ENCODE assay signal across 1 cellular context in the genomic region with DNA sequence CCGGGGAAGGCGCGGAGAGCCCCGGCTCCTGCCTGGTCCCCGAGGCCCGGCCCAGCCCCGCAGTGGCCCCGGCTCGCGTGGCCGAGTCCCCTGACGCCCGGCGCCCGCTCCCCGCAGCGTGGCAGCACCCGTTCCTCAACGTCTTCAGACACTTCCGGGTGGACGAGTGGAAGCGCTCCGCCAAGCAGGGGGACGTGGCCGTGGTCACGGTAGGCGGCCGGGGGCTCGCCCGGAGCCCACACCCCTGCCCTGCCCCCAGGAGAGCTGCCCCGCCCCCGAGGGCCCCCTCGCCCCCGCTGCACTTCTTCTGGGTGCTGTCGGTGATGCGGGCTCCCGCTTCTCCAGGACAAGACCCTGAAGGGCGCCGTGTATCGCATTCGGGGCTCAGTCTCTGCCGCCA.
TF ChIP-seq lines count a peak whose summit lies in the region.

No MANE protein-coding gene starts in this region.

TF ChIP-seq in GM23338, 12 proteins besides CTCF, POLR2A, EP300 and RAD21 (continued from another document):
- TF ChIP-seq, protein P1, sequence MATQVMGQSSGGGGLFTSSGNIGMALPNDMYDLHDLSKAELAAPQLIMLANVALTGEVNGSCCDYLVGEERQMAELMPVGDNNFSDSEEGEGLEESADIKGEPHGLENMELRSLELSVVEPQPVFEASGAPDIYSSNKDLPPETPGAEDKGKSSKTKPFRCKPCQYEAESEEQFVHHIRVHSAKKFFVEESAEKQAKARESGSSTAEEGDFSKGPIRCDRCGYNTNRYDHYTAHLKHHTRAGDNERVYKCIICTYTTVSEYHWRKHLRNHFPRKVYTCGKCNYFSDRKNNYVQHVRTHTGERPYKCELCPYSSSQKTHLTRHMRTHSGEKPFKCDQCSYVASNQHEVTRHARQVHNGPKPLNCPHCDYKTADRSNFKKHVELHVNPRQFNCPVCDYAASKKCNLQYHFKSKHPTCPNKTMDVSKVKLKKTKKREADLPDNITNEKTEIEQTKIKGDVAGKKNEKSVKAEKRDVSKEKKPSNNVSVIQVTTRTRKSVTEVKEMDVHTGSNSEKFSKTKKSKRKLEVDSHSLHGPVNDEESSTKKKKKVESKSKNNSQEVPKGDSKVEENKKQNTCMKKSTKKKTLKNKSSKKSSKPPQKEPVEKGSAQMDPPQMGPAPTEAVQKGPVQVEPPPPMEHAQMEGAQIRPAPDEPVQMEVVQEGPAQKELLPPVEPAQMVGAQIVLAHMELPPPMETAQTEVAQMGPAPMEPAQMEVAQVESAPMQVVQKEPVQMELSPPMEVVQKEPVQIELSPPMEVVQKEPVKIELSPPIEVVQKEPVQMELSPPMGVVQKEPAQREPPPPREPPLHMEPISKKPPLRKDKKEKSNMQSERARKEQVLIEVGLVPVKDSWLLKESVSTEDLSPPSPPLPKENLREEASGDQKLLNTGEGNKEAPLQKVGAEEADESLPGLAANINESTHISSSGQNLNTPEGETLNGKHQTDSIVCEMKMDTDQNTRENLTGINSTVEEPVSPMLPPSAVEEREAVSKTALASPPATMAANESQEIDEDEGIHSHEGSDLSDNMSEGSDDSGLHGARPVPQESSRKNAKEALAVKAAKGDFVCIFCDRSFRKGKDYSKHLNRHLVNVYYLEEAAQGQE (IDR thresholded peaks at IDR 0.05; ENCODE audit: unreplicated experiment): no peak
- TF ChIP-seq JUNB (IDR thresholded peaks at IDR 0.05; ENCODE audit: unreplicated experiment): no peak
